15 cellular contexts compared by ENCODE assay signal in genomic region chr11:34495239-34495723, GRCh38. TPM values are rescaled to one million over a fixed set of nuclear protein-coding genes. Genes with fewer than 3 reads are reported as not detected.
"Had no signal": no experiment of that assay in that cellular context is flagged by ENCODE, and none has a peak within 500 bp of the region (broad histone marks: within the 10 kb centered on the region; RNA-seq: fewer than 3 reads in every experiment).

No MANE protein-coding gene starts in this region.

- H3K36me3 ChIP-seq: gastrocnemius medialis, heart left ventricle, pancreas, thoracic aorta had no signal

- DNase-seq: activated CD4-positive, alpha-beta T cell treated with anti-CD3 and anti-CD28 coated beads, Interleukin-2, amount 10 ng/mL, durations not matched to agents 7 days and 5 days; activated CD4-positive, CD25-positive, alpha-beta regulatory T cell; activated naive CD4-positive, alpha-beta T cell treated with Interleukin-2 at 50 U/mL for 16 hours; dermis blood vessel endothelial cell; erythroblast; gastrocnemius medialis; heart left ventricle; mucosa of descending colon; naive thymus-derived CD4-positive, alpha-beta T cell; stimulated activated CD4-positive, alpha-beta T cell treated with anti-CD3 and anti-CD28 coated beads, Interleukin-1b, Interleukin-23, amount 100 ng/mL, for 48 hours had no signal

- H3K4me3 ChIP-seq: gastrocnemius medialis, heart left ventricle, lung, mucosa of descending colon, pancreas, thoracic aorta had no signal

- H3K4me1 ChIP-seq: gastrocnemius medialis, heart left ventricle, pancreas had no signal

- H3K27ac ChIP-seq: gastrocnemius medialis, heart left ventricle, pancreas, thoracic aorta had no signal

- ATAC-seq: gastrocnemius medialis; heart left ventricle; mucosa of descending colon; naive thymus-derived CD4-positive, alpha-beta T cell had no signal

- H3K9me3 ChIP-seq: gastrocnemius medialis, heart left ventricle, mucosa of descending colon, pancreas, thoracic aorta had no signal

- FAIRE-seq: pancreas had no signal

- H3K27me3 ChIP-seq: gastrocnemius medialis, pancreas had no signal

RNA-seq across cellular contexts. Expression of gene ELF5, which starts 18.3 kb away (rescaled TPM):
- total RNA-seq: activated CD4-positive, alpha-beta T cell treated with anti-CD3 and anti-CD28 coated beads, Interleukin-2, amount 10 ng/mL, durations not matched to agents 7 days and 5 days; activated T-helper 1 cell treated with anti-CD3 and anti-CD28 coated beads, Interleukin-12 subunit alpha, Interleukin-12 subunit beta, Interleukin-2, Interleukin-4 antibody, amounts not matched to agents 30 ng/mL and 10 ng/mL and 1 ng/mL, durations not matched to agents 14 hours and 24 hours and 36 hours; cerebellum; dermis blood vessel endothelial cell; gastrocnemius medialis; heart left ventricle; mucosa of descending colon; naive thymus-derived CD4-positive, alpha-beta T cell; thoracic aorta had no signal
- polyA plus RNA-seq: heart left ventricle; naive thymus-derived CD4-positive, alpha-beta T cell had no signal
